Comparison of ENCODE assay signal across 10 cellular contexts in genomic region chr2:85886141-85886540, GRCh38. TPM values are rescaled to one million over a fixed set of nuclear protein-coding genes. Genes with fewer than 3 reads are reported as not detected.
DNase-seq lines count a peak whose midpoint lies in the region; ATAC-seq, FAIRE-seq and TF ChIP-seq lines count a peak whose summit lies in the region.
"Had no signal": no experiment of that assay in that cellular context is flagged by ENCODE, and none has a peak within 500 bp of the region (broad histone marks: within the 10 kb centered on the region; RNA-seq: fewer than 3 reads in every experiment).

No MANE protein-coding gene starts in this region.

- CTCF ChIA-PET in AG04450 (lab: Charles Lee) (interaction anchor here (0.6 to 4.3 kb wide), 6 partner anchors 13 to 193 kb away, joined by 3 to 26 read pairs (median 6); no protein-coding TSS in a partner anchor), PC-9 (lab: Charles Lee) (no interaction called here), endothelial cell of umbilical vein (lab: Charles Lee) (interaction anchor here (1.3 to 6.3 kb wide), 7 partner anchors 8 to 191 kb away, joined by 3 to 194 read pairs (median 42); no protein-coding TSS in a partner anchor)

- no peaks in the 10 kb centered on the region for H3K27me3 Mint-ChIP-seq in osteocyte (ENCODE audit: unreplicated experiment)

- H3K9ac ChIP-seq in endothelial cell of umbilical vein (replicated peaks; ENCODE audit: extremely low read depth, insufficient read depth, low read length), result no peak overlapping the region
- H3K9ac ChIP-seq in Karpas-422 (ENCODE audit: low read length), result no peak overlapping the region

- POLR2A ChIA-PET in AG04450 (lab: Yijun Ruan, JAX), result interaction anchor here (0.7 to 4.3 kb wide), 6 partner anchors 20 to 234 kb away, joined by 3 to 25 read pairs (median 3); no protein-coding TSS in a partner anchor
- POLR2A ChIA-PET in PC-9 (lab: Charles Lee; ENCODE audit: unreplicated experiment), result no interaction called here
- POLR2A ChIA-PET in endothelial cell of umbilical vein (lab: Charles Lee), result no interaction called here

- intact Hi-C loops in PC-9 (cut with micrococcal nuclease; ENCODE audit: unreplicated experiment) (loop anchor here (5.0 kb wide), 1 partner anchor 176 kb away; no protein-coding TSS in a partner anchor), endothelial cell of umbilical vein (cut with micrococcal nuclease) (loop anchor here (5.0 kb wide), 1 partner anchor 159 kb away; no protein-coding TSS in a partner anchor)

- DNase-seq in AG04450 (ENCODE audit: low read depth, low spot score), result no peak
- no peak for DNase-seq in PC-9
- DNase-seq in endothelial cell of umbilical vein (ENCODE audit: low read depth, low spot score), result no peak
- DNase-seq in osteocyte (ENCODE audit: extremely low spot score, unreplicated experiment), result no peak
- DNase-seq in NCI-H345 treated with DMSO at 0.1 percent for 48 hours (lab: John Stamatoyannopoulos, UW; ENCODE audit: unreplicated experiment), result no peak
- DNase-seq in Karpas-422, result no peak
- DNase-seq in NCI-H2196 (lab: John Stamatoyannopoulos, UW; ENCODE audit: unreplicated experiment), result no peak
- DNase-seq: NCI-H1694 had no signal

- H3K4me3 ChIP-seq in AG04450 (ENCODE audit: low read depth, low read length), result no peak overlapping the region; the same call in 1 of the 2 replicates
- H3K4me3 ChIP-seq in PC-9, result no peak overlapping the region
- no peak overlapping the region for H3K4me3 ChIP-seq in endothelial cell of umbilical vein (replicated peaks in 1 of 3; ENCODE audit: insufficient read depth in 1 of 3, low read depth in 1 of 3, low read length in 3 of 3)
- no peak overlapping the region for H3K4me3 ChIP-seq in Karpas-422 (ENCODE audit: low read length)

- H3K79me2 ChIP-seq in PC-9 (ENCODE audit: low read depth) (peaks cover 31% of the 10 kb centered on the region), endothelial cell of umbilical vein (ENCODE audit: control insufficient read depth, insufficient read depth, low read length) (no peaks in the 10 kb centered on the region), Karpas-422 (ENCODE audit: low read length) (no peaks in the 10 kb centered on the region)

- dilution Hi-C loops in endothelial cell of umbilical vein (cut with MboI; ENCODE audit: extremely low pct_ligation_motif_present, low sequenced_read_pairs), result no loop called here

- H3K27me3 ChIP-seq in AG04450 (ENCODE audit: control insufficient read depth, insufficient read depth, low read length) (no peaks in the 10 kb centered on the region), PC-9 (ENCODE audit: insufficient read depth, low read depth) (no peaks in the 10 kb centered on the region), endothelial cell of umbilical vein (ENCODE audit: control insufficient read depth in 2 of 2, insufficient read depth in 2 of 2, low read length in 2 of 2) (no peaks in the 10 kb centered on the region), Karpas-422 (ENCODE audit: low read length) (peaks cover 2% of the 10 kb centered on the region; the same call in 1 of the 2 replicates)

- H3K27ac Mint-ChIP-seq in osteocyte (ENCODE audit: unreplicated experiment), result peak overlapping the region; percentile 74

- H3F3A ChIP-seq in PC-9 (ENCODE audit: insufficient read depth, low read depth), result peaks cover 4% of the 10 kb centered on the region; the same call in 1 of the 2 replicates

- TF ChIP-seq CTCF in AG04450 (IDR thresholded peaks at IDR 0.05; ENCODE audit: low read depth, low read length) (no peak), PC-9 (conservative IDR thresholded peaks at IDR 0.05) (no peak), endothelial cell of umbilical vein (IDR thresholded peaks at IDR 0.05; ENCODE audit: extremely low read depth in 1 of 2, insufficient read depth in 1 of 2, low read depth in 1 of 2, low read length in 2 of 2) (no peak), osteocyte (IDR thresholded peaks at IDR 0.05) (no peak)

- H3K27ac ChIP-seq in AG04450 (ENCODE audit: low read depth, low read length), result peak overlapping the region; percentile 67
- no peak overlapping the region for H3K27ac ChIP-seq in PC-9
- no peak overlapping the region for H3K27ac ChIP-seq in endothelial cell of umbilical vein (ENCODE audit: insufficient read depth, low read depth, low read length)
- no peak overlapping the region for H3K27ac ChIP-seq in Karpas-422 (ENCODE audit: low read length)
- H3K27ac ChIP-seq: C4-2B had no signal

- TF ChIP-seq POLR2A in endothelial cell of umbilical vein (IDR thresholded peaks at IDR 0.05; ENCODE audit: low read depth, low read length), result no peak

- H3K4me3 Mint-ChIP-seq in osteocyte (ENCODE audit: unreplicated experiment), result peak overlapping the region; percentile 79

- H3K9me2 ChIP-seq in PC-9 (ENCODE audit: insufficient read depth) (no peaks in the 10 kb centered on the region), Karpas-422 (replicated peaks; ENCODE audit: insufficient read depth, low read length) (no peaks in the 10 kb centered on the region)

- BruUV-seq in PC-9 (replicated peaks; lab: Mats Ljungman, UMichigan), result no TSS peak
- BruUV-seq in endothelial cell of umbilical vein (replicated peaks; lab: Mats Ljungman, UMichigan), result no TSS peak

- no peaks in the 10 kb centered on the region for H3K9me1 ChIP-seq in endothelial cell of umbilical vein (replicated peaks; ENCODE audit: control insufficient read depth, extremely low read depth, insufficient read depth, low read length)

- H3K9me3 ChIP-seq in AG04450 (ENCODE audit: control insufficient read depth, insufficient read depth, low read length) (peaks cover 7% of the 10 kb centered on the region), PC-9 (ENCODE audit: insufficient read depth, low read depth) (no peaks in the 10 kb centered on the region), endothelial cell of umbilical vein (replicated peaks; ENCODE audit: control insufficient read depth, insufficient read depth, low read length) (no peaks in the 10 kb centered on the region), Karpas-422 (ENCODE audit: low read length) (peaks cover 7% of the 10 kb centered on the region)

- H3K4me1 Mint-ChIP-seq in osteocyte (ENCODE audit: unreplicated experiment), result peaks cover 60% of the 10 kb centered on the region

- H3K36me3 Mint-ChIP-seq in osteocyte (ENCODE audit: unreplicated experiment), result peaks cover 10% of the 10 kb centered on the region

- H3K4me1 ChIP-seq in PC-9 (replicated peaks; ENCODE audit: insufficient read depth) (peaks cover 35% of the 10 kb centered on the region), endothelial cell of umbilical vein (ENCODE audit: control insufficient read depth, extremely low read depth, insufficient read depth, low read length) (peaks cover 27% of the 10 kb centered on the region), Karpas-422 (ENCODE audit: low read length) (peaks cover 25% of the 10 kb centered on the region)

- H3K4me2 ChIP-seq in PC-9 (peak overlapping the region; percentile 91; the same call in 1 of the 2 replicates), endothelial cell of umbilical vein (ENCODE audit: insufficient read depth, low read length) (peak overlapping the region; percentile 94), Karpas-422 (ENCODE audit: low read depth, low read length, poor library complexity, severe bottlenecking) (no peak overlapping the region)

- peaks cover 4% of the 10 kb centered on the region; the same call in 1 of the 2 replicates for H3K36me3 ChIP-seq in PC-9 (ENCODE audit: low read depth)
- H3K36me3 ChIP-seq in endothelial cell of umbilical vein (ENCODE audit: control insufficient read depth in 2 of 2, extremely low read depth in 1 of 2, insufficient read depth in 2 of 2, low read length in 2 of 2), result no peaks in the 10 kb centered on the region
- H3K36me3 ChIP-seq in Karpas-422 (ENCODE audit: insufficient read depth, low read length), result no peaks in the 10 kb centered on the region

- FAIRE-seq in endothelial cell of umbilical vein (lab: Jason Lieb, UNC), result no peak

- H4K20me1 ChIP-seq in PC-9 (ENCODE audit: insufficient read depth) (no peaks in the 10 kb centered on the region; the same call in 1 of the 2 replicates), endothelial cell of umbilical vein (replicated peaks; ENCODE audit: control insufficient read depth, extremely low read depth, insufficient read depth, low read length) (no peaks in the 10 kb centered on the region), Karpas-422 (ENCODE audit: insufficient read depth, low read depth, low read length) (no peaks in the 10 kb centered on the region)

- no peaks in the 10 kb centered on the region for H3K9me3 Mint-ChIP-seq in osteocyte (ENCODE audit: unreplicated experiment)

- no peak for ATAC-seq in HG02623 (IDR thresholded peaks at IDR 0.05; ENCODE audit: unreplicated experiment)

- H2AFZ ChIP-seq in PC-9 (no peak overlapping the region), endothelial cell of umbilical vein (ENCODE audit: low read depth, low read length) (no peak overlapping the region), Karpas-422 (ENCODE audit: low read length) (no peak overlapping the region)

TF ChIP-seq in endothelial cell of umbilical vein, 7 proteins besides CTCF, POLR2A, EP300 and RAD21 (continues in another document):
- TF ChIP-seq MYC (IDR thresholded peaks at IDR 0.05; ENCODE audit: low read depth, low read length), result no peak
- no peak for TF ChIP-seq POLR2AphosphoS5 (IDR thresholded peaks at IDR 0.05; ENCODE audit: insufficient read depth, low read depth, low read length)
- TF ChIP-seq GATA2 (IDR thresholded peaks at IDR 0.05; ENCODE audit: insufficient read depth, insufficient read length, low read depth, low read length), result no peak
- TF ChIP-seq FOS (IDR thresholded peaks at IDR 0.05; ENCODE audit: borderline replicate concordance, insufficient read depth, low read length), result no peak
- TF ChIP-seq JUN (IDR thresholded peaks at IDR 0.05; ENCODE audit: borderline replicate concordance, insufficient read depth, insufficient read length, low read depth), result no peak
- no peak for TF ChIP-seq EZH2 (IDR thresholded peaks at IDR 0.05; ENCODE audit: borderline replicate concordance, low read depth, low read length, severe bottlenecking)

RNA-seq across cellular contexts. Expression of gene ST3GAL5, which starts 2.6 kb away (rescaled TPM):
- polyA plus RNA-seq in AG04450 (2011; rRNA removed), result 22.3 and 26.8 TPM in 2 replicates
- polyA minus RNA-seq in AG04450 (2011; rRNA and poly(A)+ RNA removed), result 13.1 and 16.2 TPM in 2 replicates
- 5.9 and 7.2 TPM in 2 replicates for total RNA-seq in PC-9 (2021)
- 12.7 and 16.0 TPM in 2 replicates for total RNA-seq in endothelial cell of umbilical vein
- 7.5 and 9.5 TPM in 2 replicates for polyA plus RNA-seq in endothelial cell of umbilical vein
- polyA plus RNA-seq in endothelial cell of umbilical vein (2011; cell fraction: cytosol; rRNA removed), result 9.5 and 10.0 TPM in 2 replicates
- 14.6 and 16.2 TPM in 2 replicates for polyA plus RNA-seq in endothelial cell of umbilical vein (2011; cell fraction: nucleus; rRNA removed)
- polyA plus RNA-seq in endothelial cell of umbilical vein (2012), result 9.0 and 14.5 TPM in 2 replicates
- polyA minus RNA-seq in endothelial cell of umbilical vein, result 9.8 and 12.9 TPM in 2 replicates
- polyA minus RNA-seq in endothelial cell of umbilical vein (2011; cell fraction: cytosol; rRNA and poly(A)+ RNA removed), result 0.72 TPM
- polyA minus RNA-seq in endothelial cell of umbilical vein (2011; cell fraction: nucleus; rRNA and poly(A)+ RNA removed), result 11.1 and 15.7 TPM in 2 replicates
- total RNA-seq in osteocyte, result 42.2 and 43.6 TPM in 2 replicates
- 3.8 and 5.0 TPM in 2 replicates for total RNA-seq in Karpas-422 (2014; rRNA removed; shearing (Covaris generic); ENCODE audit: low replicate concordance)
